Comparison of ENCODE assay signal across 8 cellular contexts in the genomic region with DNA sequence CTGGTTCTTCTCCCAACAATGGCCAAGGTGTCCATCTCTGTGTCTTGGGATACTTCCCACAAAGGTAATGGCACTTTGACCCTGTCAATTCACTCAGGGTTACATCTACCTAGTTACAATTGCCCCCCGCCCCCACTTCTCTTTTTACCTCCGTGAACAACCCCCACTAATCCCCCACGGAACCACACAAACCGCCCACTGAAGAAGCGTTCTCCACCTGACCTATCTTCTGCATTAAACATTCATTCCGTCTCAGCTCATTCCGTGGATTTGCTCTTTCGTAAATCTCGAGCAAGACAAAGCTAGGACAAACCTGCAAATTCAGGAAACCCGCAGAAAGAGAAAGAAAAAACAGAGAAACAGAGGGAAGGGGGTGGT. TPM values are rescaled to one million over a fixed set of nuclear protein-coding genes. Genes with fewer than 3 reads are reported as not detected.
DNase-seq lines count a peak whose midpoint lies in the region; ATAC-seq and TF ChIP-seq lines count a peak whose summit lies in the region.

No MANE protein-coding gene starts in this region.

- TF ChIP-seq CTCF in hepatocyte (IDR thresholded peaks at IDR 0.05; ENCODE audit: poor library complexity): no peak
- TF ChIP-seq CTCF in stomach (IDR thresholded peaks at IDR 0.05): no peak

- DNase-seq in NCI-H82 (lab: John Stamatoyannopoulos, UW) (peak; percentile 35), NCI-H82 treated with DMSO at 0.1 percent for 48 hours (lab: John Stamatoyannopoulos, UW; ENCODE audit: unreplicated experiment) (no peak), UCSD-AML1 (lab: John Stamatoyannopoulos, UW; ENCODE audit: unreplicated experiment) (peak; percentile 42), hepatocyte (ENCODE audit: low spot score) (no peak), stomach (no peak)

- H3K79me2 ChIP-seq in hepatocyte: peaks cover 78% of the 10 kb centered on the region

- ATAC-seq in GM21619 (IDR thresholded peaks at IDR 0.05; ENCODE audit: unreplicated experiment) (no peak), GM21360 (IDR thresholded peaks at IDR 0.05; ENCODE audit: unreplicated experiment) (no peak), HG03045 (IDR thresholded peaks at IDR 0.05; ENCODE audit: unreplicated experiment) (no peak)

- intact Hi-C loops in stomach (cut with DNase I; ENCODE audit: low total_unique reads): no loop called here

- H3K9me3 ChIP-seq in hepatocyte (ENCODE audit: low read depth) (no peaks in the 10 kb centered on the region), stomach (no peaks in the 10 kb centered on the region)

- H3K4me1 ChIP-seq in hepatocyte (ENCODE audit: insufficient read depth): peaks cover 25% of the 10 kb centered on the region
- peaks cover 18 to 67% (median 53%) of the 10 kb centered on the region in 4 donors for H3K4me1 ChIP-seq in stomach

- TF ChIP-seq EP300 in stomach (IDR thresholded peaks at IDR 0.05): no peak

- 1% methylated on average over 10 of the region's 10 CpGs for WGBS in hepatocyte (ENCODE audit: low lambda C conversion rate, missing lambda C conversion rate)
- 0 to 1% (median 0%) methylated on average over 10 of the region's 10 CpGs for WGBS in stomach, 5 donors

- H2AFZ ChIP-seq in hepatocyte: peak overlapping the region; percentile 75

- H3K9me2 ChIP-seq in hepatocyte (replicated peaks; ENCODE audit: insufficient read depth): no peaks in the 10 kb centered on the region

- no peaks in the 10 kb centered on the region for H3K36me3 ChIP-seq in hepatocyte (replicated peaks; ENCODE audit: insufficient read depth, low read depth)
- H3K36me3 ChIP-seq in stomach: no peaks in the 10 kb centered on the region

- peak overlapping the region; percentile 82 for H3K4me2 ChIP-seq in hepatocyte

- TF ChIP-seq POLR2A in stomach (IDR thresholded peaks at IDR 0.05): no peak

- H3K27me3 ChIP-seq in hepatocyte (no peaks in the 10 kb centered on the region), stomach (no peaks in the 10 kb centered on the region)

- H3K27ac ChIP-seq in hepatocyte (peak overlapping the region; percentile 95), stomach (peak overlapping the region; percentile 87 to 95 (median 92))

- H4K20me1 ChIP-seq in hepatocyte (ENCODE audit: insufficient read depth, poor library complexity, severe bottlenecking): peaks cover 44% of the 10 kb centered on the region

- H3K4me3 ChIP-seq in hepatocyte (peak overlapping the region; percentile 86), stomach (peak overlapping the region; percentile 55 to 94 (median 86))

RNA-seq across cellular contexts. Expression of gene TMEM30A, which starts 0.7 kb away (rescaled TPM):
- total RNA-seq in hepatocyte (159 and 165 TPM in 2 replicates), stomach (100 to 1,000 TPM in 1 of 5 donors, 10 to 100 TPM in 3, 1 to 10 TPM in 1; 5.2 to 175 (median 72.8) TPM)
- polyA plus RNA-seq in hepatocyte (71.1 and 71.5 TPM in 2 replicates), stomach (10 to 100 TPM; 15.7 to 28.3 (median 26.0) TPM)

RNA-seq across cellular contexts. Expression of gene COX7A2, which starts 40.3 kb away (rescaled TPM):
- 167 and 465 TPM in 2 replicates for total RNA-seq in hepatocyte
- polyA plus RNA-seq in hepatocyte: 635 and 703 TPM in 2 replicates
- total RNA-seq in stomach: 1,000 to 10,000 TPM in 1 of 5 donors, 100 to 1,000 TPM in 3, 10 to 100 TPM in 1; 27.8 to 1,121 (median 184) TPM
- polyA plus RNA-seq in stomach: 1,000 to 10,000 TPM in 1 of 3 donors, 100 to 1,000 TPM in 2; 566 to 1,513 (median 657) TPM

Comparison
In these comparisons a context has a peak if more than half of its experiments do, and no peak if none do; other contexts are left out.
1. DNase-seq: peak in NCI-H82 (single experiment) and UCSD-AML1 (single experiment); none in NCI-H82 treated with DMSO at 0.1 percent for 48 hours (single experiment), hepatocyte (single experiment) and stomach (single experiment).